Comparison of ENCODE assay signal across 1 cellular context in the genomic region with DNA sequence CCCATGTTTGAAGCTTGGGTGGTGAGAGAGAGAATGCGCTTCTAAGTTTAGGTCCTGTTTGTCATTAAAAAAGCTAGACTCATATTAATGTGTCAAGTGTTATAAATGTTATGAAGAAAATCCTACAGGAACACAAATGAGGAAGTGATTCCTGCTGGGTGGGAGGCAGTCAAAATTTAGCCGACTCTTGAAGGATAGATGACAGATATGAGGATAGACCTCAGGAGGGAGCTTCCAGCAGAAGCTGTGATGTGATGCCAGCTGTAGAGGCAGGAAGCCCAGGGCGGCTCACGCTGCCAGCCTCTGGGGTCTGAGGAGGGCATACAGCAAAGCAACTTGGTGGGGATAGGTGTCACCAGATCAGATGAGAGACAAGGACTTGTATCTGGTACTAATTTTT.
TF ChIP-seq lines count a peak whose summit lies in the region.

No MANE protein-coding gene starts in this region.

TF ChIP-seq in GM12878, 131 proteins besides CTCF, POLR2A, EP300 and RAD21 (continued from another document):
- TF ChIP-seq NR2F1 (conservative IDR thresholded peaks at IDR 0.05) (no peak), SPI1 (IDR thresholded peaks at IDR 0.05; ENCODE audit: borderline replicate concordance, insufficient read depth, low read depth, low read length) (peak; percentile 46; the same call in 1 of the 2 replicates), PML (IDR thresholded peaks at IDR 0.05; ENCODE audit: low read length) (no peak)
